In the genomic region with DNA sequence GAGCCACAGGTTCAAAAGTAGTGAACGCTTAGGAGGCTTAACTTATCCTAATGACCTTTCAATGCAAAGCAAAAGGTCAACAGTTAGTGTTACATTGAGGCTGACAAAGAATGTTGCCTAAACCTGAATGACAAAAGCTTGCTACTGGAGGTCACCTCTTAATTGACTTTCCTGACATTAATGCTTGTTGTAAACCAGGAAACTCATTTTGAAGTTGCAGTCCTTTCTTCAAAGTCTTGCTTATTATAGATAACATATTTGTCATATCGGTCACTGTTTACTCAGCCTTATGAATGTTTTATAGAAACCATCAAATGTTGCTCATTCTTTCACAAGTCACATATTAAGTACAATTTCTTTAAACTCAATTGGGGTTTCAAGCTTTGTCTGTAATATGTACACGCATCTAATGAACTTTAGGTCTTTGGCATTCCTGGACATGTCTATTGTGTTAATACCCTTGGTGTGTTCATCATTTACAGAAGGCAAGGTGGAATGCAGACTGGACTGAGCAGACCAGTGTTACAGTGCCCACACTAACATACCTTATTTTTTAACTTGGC, we compare ENCODE assay signal across 1 cellular context.
A peak's percentile ranks its signal among the peaks of the same experiment; 100 is the strongest.
TF ChIP-seq lines count a peak whose summit lies in the region.

No MANE protein-coding gene starts in this region.

TF ChIP-seq in GM23338, 12 proteins besides CTCF, POLR2A, EP300 and RAD21:
- TF ChIP-seq, protein P1, sequence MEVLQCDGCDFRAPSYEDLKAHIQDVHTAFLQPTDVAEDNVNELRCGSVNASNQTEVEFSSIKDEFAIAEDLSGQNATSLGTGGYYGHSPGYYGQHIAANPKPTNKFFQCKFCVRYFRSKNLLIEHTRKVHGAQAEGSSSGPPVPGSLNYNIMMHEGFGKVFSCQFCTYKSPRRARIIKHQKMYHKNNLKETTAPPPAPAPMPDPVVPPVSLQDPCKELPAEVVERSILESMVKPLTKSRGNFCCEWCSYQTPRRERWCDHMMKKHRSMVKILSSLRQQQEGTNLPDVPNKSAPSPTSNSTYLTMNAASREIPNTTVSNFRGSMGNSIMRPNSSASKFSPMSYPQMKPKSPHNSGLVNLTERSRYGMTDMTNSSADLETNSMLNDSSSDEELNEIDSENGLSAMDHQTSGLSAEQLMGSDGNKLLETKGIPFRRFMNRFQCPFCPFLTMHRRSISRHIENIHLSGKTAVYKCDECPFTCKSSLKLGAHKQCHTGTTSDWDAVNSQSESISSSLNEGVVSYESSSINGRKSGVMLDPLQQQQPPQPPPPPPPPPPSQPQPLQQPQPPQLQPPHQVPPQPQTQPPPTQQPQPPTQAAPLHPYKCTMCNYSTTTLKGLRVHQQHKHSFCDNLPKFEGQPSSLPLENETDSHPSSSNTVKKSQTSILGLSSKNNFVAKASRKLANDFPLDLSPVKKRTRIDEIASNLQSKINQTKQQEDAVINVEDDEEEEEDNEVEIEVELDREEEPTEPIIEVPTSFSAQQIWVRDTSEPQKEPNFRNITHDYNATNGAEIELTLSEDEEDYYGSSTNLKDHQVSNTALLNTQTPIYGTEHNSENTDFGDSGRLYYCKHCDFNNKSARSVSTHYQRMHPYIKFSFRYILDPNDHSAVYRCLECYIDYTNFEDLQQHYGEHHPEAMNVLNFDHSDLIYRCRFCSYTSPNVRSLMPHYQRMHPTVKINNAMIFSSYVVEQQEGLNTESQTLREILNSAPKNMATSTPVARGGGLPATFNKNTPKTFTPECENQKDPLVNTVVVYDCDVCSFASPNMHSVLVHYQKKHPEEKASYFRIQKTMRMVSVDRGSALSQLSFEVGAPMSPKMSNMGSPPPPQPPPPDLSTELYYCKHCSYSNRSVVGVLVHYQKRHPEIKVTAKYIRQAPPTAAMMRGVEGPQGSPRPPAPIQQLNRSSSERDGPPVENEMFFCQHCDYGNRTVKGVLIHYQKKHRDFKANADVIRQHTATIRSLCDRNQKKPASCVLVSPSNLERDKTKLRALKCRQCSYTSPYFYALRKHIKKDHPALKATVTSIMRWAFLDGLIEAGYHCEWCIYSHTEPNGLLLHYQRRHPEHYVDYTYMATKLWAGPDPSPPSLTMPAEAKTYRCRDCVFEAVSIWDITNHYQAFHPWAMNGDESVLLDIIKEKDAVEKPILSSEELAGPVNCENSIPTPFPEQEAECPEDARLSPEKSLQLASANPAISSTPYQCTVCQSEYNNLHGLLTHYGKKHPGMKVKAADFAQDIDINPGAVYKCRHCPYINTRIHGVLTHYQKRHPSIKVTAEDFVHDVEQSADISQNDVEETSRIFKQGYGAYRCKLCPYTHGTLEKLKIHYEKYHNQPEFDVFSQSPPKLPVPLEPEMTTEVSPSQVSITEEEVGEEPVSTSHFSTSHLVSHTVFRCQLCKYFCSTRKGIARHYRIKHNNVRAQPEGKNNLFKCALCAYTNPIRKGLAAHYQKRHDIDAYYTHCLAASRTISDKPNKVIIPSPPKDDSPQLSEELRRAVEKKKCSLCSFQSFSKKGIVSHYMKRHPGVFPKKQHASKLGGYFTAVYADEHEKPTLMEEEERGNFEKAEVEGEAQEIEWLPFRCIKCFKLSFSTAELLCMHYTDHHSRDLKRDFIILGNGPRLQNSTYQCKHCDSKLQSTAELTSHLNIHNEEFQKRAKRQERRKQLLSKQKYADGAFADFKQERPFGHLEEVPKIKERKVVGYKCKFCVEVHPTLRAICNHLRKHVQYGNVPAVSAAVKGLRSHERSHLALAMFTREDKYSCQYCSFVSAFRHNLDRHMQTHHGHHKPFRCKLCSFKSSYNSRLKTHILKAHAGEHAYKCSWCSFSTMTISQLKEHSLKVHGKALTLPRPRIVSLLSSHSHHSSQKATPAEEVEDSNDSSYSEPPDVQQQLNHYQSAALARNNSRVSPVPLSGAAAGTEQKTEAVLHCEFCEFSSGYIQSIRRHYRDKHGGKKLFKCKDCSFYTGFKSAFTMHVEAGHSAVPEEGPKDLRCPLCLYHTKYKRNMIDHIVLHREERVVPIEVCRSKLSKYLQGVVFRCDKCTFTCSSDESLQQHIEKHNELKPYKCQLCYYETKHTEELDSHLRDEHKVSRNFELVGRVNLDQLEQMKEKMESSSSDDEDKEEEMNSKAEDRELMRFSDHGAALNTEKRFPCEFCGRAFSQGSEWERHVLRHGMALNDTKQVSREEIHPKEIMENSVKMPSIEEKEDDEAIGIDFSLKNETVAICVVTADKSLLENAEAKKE (CRISPR knock-in tag; IDR thresholded peaks at IDR 0.05), result no peak
- peak; percentile 67; the same call in 1 of the 2 replicates for TF ChIP-seq NANOG (IDR thresholded peaks at IDR 0.05; ENCODE audit: borderline replicate concordance)
TF ChIP-seq in GM23338: peak in this region for 1.
